Comparison of ENCODE assay signal across 14 cellular contexts in genomic region chr11:33515347-33515746, GRCh38.
DNase-seq lines count a peak whose midpoint lies in the region; ATAC-seq and TF ChIP-seq lines count a peak whose summit lies in the region.
"Had no signal": no experiment of that assay in that cellular context is flagged by ENCODE, and none has a peak within 500 bp of the region (broad histone marks: within the 10 kb centered on the region; RNA-seq: fewer than 3 reads in every experiment).

No MANE protein-coding gene starts in this region.

- no peak for TF ChIP-seq CTCF in foreskin fibroblast (IDR thresholded peaks at IDR 0.05; ENCODE audit: low read depth, low read length)

- DNase-seq in AG20443 (ENCODE audit: low spot score): peak; percentile 74
- peak; percentile 25 for DNase-seq in GM04503 (ENCODE audit: low read depth)
- DNase-seq in MV-4-11 (lab: John Stamatoyannopoulos, UW): peak; percentile 3
- DNase-seq in foreskin fibroblast: peak; percentile 23 to 24
- DNase-seq in pons (ENCODE audit: low spot score): no peak
- DNase-seq: activated B cell treated with CpG ODN at 0.5 μM for 24 hours, naive B cell, NCI-H1694, NCI-H524, T-helper 1 cell, transverse colon had no signal

- no peak overlapping the region for H3K4me3 ChIP-seq in foreskin fibroblast (ENCODE audit: low read depth in 1 of 2, low read length in 2 of 2)
- H3K4me3 ChIP-seq: transverse colon had no signal

- no peak for ATAC-seq in HG03108 (IDR thresholded peaks at IDR 0.05; ENCODE audit: unreplicated experiment)
- ATAC-seq in HG03565 (IDR thresholded peaks at IDR 0.05; ENCODE audit: unreplicated experiment): no peak
- ATAC-seq: esophagus mucosa had no signal
